16 cellular contexts compared by ENCODE assay signal in genomic region chr7:77858278-77858677, GRCh38. TPM values are rescaled to one million over a fixed set of nuclear protein-coding genes. Genes with fewer than 3 reads are reported as not detected.
DNase-seq lines count a peak whose midpoint lies in the region; ATAC-seq and TF ChIP-seq lines count a peak whose summit lies in the region.
"Had no signal": no experiment of that assay in that cellular context is flagged by ENCODE, and none has a peak within 500 bp of the region (broad histone marks: within the 10 kb centered on the region; RNA-seq: fewer than 3 reads in every experiment).

No MANE protein-coding gene starts in this region.

- no peaks in the 10 kb centered on the region for H3K27me3 Mint-ChIP-seq in activated naive CD4-positive, alpha-beta T cell treated with anti-CD3 and anti-CD28 coated beads, Interleukin-2, amount 50 U/mL, for 24 hours

- H3K27me3 ChIP-seq in Karpas-422 (ENCODE audit: low read length): no peaks in the 10 kb centered on the region
- H3K27me3 ChIP-seq: cardiac muscle cell, upper lobe of left lung had no signal

- H3K4me3 ChIP-seq in Karpas-422 (ENCODE audit: low read length): no peak overlapping the region
- H3K4me3 ChIP-seq: cardiac muscle cell, upper lobe of left lung had no signal

- peaks cover 6% of the 10 kb centered on the region for H3K36me3 Mint-ChIP-seq in activated naive CD4-positive, alpha-beta T cell treated with anti-CD3 and anti-CD28 coated beads, Interleukin-2, amount 50 U/mL, for 24 hours

- H3K9me3 ChIP-seq in Karpas-422 (ENCODE audit: low read length): no peaks in the 10 kb centered on the region
- H3K9me3 ChIP-seq: upper lobe of left lung had no signal

- peaks cover 98% of the 10 kb centered on the region for H3K79me2 ChIP-seq in Karpas-422 (ENCODE audit: low read length)

- TF ChIP-seq CTCF in omental fat pad (IDR thresholded peaks at IDR 0.05): no peak

- no peaks in the 10 kb centered on the region for H3K9me3 Mint-ChIP-seq in activated naive CD4-positive, alpha-beta T cell treated with anti-CD3 and anti-CD28 coated beads, Interleukin-2, amount 50 U/mL, for 24 hours
- H3K9me3 Mint-ChIP-seq: T-helper 1 cell treated with Interleukin-12 subunit alpha and Interleukin-12 subunit beta and Interleukin-4 antibody, amounts not matched to agents 30 μg/mL and 1 μg/mL, for 36 hours had no signal

- H3K4me3 Mint-ChIP-seq in activated naive CD4-positive, alpha-beta T cell treated with anti-CD3 and anti-CD28 coated beads, Interleukin-2, amount 50 U/mL, for 24 hours: no peak overlapping the region
- H3K4me3 Mint-ChIP-seq: T-helper 1 cell treated with Interleukin-12 subunit alpha and Interleukin-12 subunit beta and Interleukin-4 antibody, amounts not matched to agents 30 μg/mL and 1 μg/mL, for 36 hours had no signal

- peaks cover 41% of the 10 kb centered on the region for H3K4me1 Mint-ChIP-seq in activated naive CD4-positive, alpha-beta T cell treated with anti-CD3 and anti-CD28 coated beads, Interleukin-2, amount 50 U/mL, for 24 hours

- no peak for DNase-seq in activated naive CD4-positive, alpha-beta T cell treated with anti-CD3 and anti-CD28 coated beads, Interleukin-2, amount 50 U/mL, for 16 hours
- DNase-seq in Karpas-422: no peak
- DNase-seq in hypothalamus (lab: John Stamatoyannopoulos, UW): no peak
- DNase-seq in NCI-H2171 treated with DMSO at 0.1 percent for 48 hours (lab: John Stamatoyannopoulos, UW): no peak
- no peak for DNase-seq in omental fat pad (ENCODE audit: low spot score)
- DNase-seq in NAMALWA (ENCODE audit: low spot score): no peak
- DNase-seq: activated CD4-positive, alpha-beta T cell treated with anti-CD3 and anti-CD28 coated beads, Interleukin-2, amount 50 U/mL, for 1 hour; glutamatergic neuron; NCI-H226; stimulated activated CD4-positive, alpha-beta T cell treated with anti-CD3 and anti-CD28 coated beads, Interleukin-1b, Interleukin-23, amount 100 ng/mL, for 48 hours; upper lobe of left lung had no signal

- H2AFZ ChIP-seq in Karpas-422 (ENCODE audit: low read length): no peak overlapping the region

- no peak overlapping the region for H3K9ac ChIP-seq in Karpas-422 (ENCODE audit: low read length)

- peak; percentile 55 for ATAC-seq in HG02678 (IDR thresholded peaks at IDR 0.05; ENCODE audit: unreplicated experiment)
- no peak for ATAC-seq in omental fat pad (ENCODE audit: low FRiP score)
- ATAC-seq: Panc1 had no signal

- 0 out of 2 replicates have a peak, but pooled peaks cover 8% of the 10 kb centered on the region for H3K36me3 ChIP-seq in Karpas-422 (ENCODE audit: insufficient read depth, low read length)
- H3K36me3 ChIP-seq: cardiac muscle cell had no signal

- no peaks in the 10 kb centered on the region for H4K20me1 ChIP-seq in Karpas-422 (ENCODE audit: insufficient read depth, low read depth, low read length)

- H3K4me1 ChIP-seq in Karpas-422 (ENCODE audit: low read length): peaks cover 59% of the 10 kb centered on the region
- H3K4me1 ChIP-seq: upper lobe of left lung had no signal

- H3K9me2 ChIP-seq in Karpas-422 (replicated peaks; ENCODE audit: insufficient read depth, low read length): no peaks in the 10 kb centered on the region

- H3K27ac ChIP-seq in Karpas-422 (ENCODE audit: low read length): peak overlapping the region; percentile 38
- H3K27ac ChIP-seq: cardiac muscle cell, upper lobe of left lung had no signal

- H3K4me2 ChIP-seq in Karpas-422 (ENCODE audit: low read depth, low read length, poor library complexity, severe bottlenecking): no peak overlapping the region

- H3K27ac Mint-ChIP-seq in activated naive CD4-positive, alpha-beta T cell treated with anti-CD3 and anti-CD28 coated beads, Interleukin-2, amount 50 U/mL, for 24 hours: peak overlapping the region; percentile 52
- H3K27ac Mint-ChIP-seq: T-helper 1 cell treated with Interleukin-12 subunit alpha and Interleukin-12 subunit beta and Interleukin-4 antibody, amounts not matched to agents 30 μg/mL and 1 μg/mL, for 36 hours had no signal

RNA-seq across cellular contexts. Expression of gene PHTF2, which starts 59.7 kb away (rescaled TPM):
- total RNA-seq in Karpas-422 (2014; rRNA removed; shearing (Covaris generic); ENCODE audit: low replicate concordance): 39.3 and 65.7 TPM in 2 replicates
- total RNA-seq in omental fat pad: 10 to 100 TPM; 16.7 to 27.6 (median 19.2) TPM
